In the genomic region with DNA sequence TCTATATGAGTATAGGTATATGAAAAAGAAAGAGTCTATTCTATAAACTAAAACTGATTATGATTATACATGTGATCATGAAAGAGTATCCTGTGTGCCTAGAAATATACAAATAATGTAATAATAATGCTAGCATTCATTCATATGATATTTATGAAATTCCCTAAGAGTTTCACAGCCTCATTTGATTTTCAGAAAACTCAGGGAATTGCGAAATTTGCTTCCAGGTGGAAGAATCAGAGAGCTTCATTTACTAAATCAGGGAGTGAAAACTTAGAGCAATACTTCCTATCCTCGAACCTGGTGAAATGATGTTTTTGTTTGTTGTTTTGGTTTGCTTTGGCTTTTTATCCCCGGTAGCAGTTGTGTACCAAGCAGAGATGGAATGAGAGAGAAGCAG, we compare ENCODE assay signal across 29 cellular contexts.
"Had no signal": no experiment of that assay in that cellular context is flagged by ENCODE, and none has a peak within 500 bp of the region (broad histone marks: within the 10 kb centered on the region; RNA-seq: fewer than 3 reads in every experiment).

No MANE protein-coding gene starts in this region.

- DNase-seq: colonic mucosa; cortex of kidney; dermis blood vessel endothelial cell; dorsolateral prefrontal cortex; effector CD4-positive, alpha-beta T cell; effector CD8-positive, alpha-beta T cell; effector memory CD4-positive, alpha-beta T cell; effector memory CD8-positive, alpha-beta T cell; endodermal cell; erythroblast; esophagus squamous epithelium; foreskin fibroblast; foreskin keratinocyte; foreskin melanocyte; gastrocnemius medialis; glutamatergic neuron; head of caudate nucleus; heart left ventricle; heart right ventricle had no signal

- H3K4me1 ChIP-seq: colonic mucosa, esophagus muscularis mucosa, esophagus squamous epithelium, foreskin keratinocyte, gastrocnemius medialis, gastroesophageal sphincter, heart left ventricle, heart right ventricle had no signal

- H3K9me3 ChIP-seq: colonic mucosa, esophagus muscularis mucosa, esophagus squamous epithelium, gastrocnemius medialis, gastroesophageal sphincter, heart left ventricle, heart right ventricle had no signal

- H3K4me3 Mint-ChIP-seq: dendritic cell treated with granulocyte-macrophage colony-stimulating factor and Interleukin-4, amounts not matched to agents 40 ng/mL and 50 ng/mL, for 4 days; effector memory CD8-positive, alpha-beta T cell; endodermal cell had no signal

- H3K4me1 Mint-ChIP-seq: endodermal cell had no signal

- H3K27ac Mint-ChIP-seq: dendritic cell treated with granulocyte-macrophage colony-stimulating factor and Interleukin-4, amounts not matched to agents 40 ng/mL and 50 ng/mL, for 4 days; effector memory CD8-positive, alpha-beta T cell; endodermal cell had no signal

- FAIRE-seq: colon, endometrium, endothelial cell of umbilical vein, frontal cortex had no signal

- H3K36me3 ChIP-seq: colonic mucosa, esophagus muscularis mucosa, esophagus squamous epithelium, gastrocnemius medialis, gastroesophageal sphincter, heart left ventricle, heart right ventricle had no signal

- H3K9me3 Mint-ChIP-seq: dendritic cell treated with granulocyte-macrophage colony-stimulating factor and Interleukin-4, amounts not matched to agents 40 ng/mL and 50 ng/mL, for 4 days; endodermal cell had no signal

- ATAC-seq: effector memory CD8-positive, alpha-beta T cell; esophagus mucosa; foreskin keratinocyte; gastrocnemius medialis; gastroesophageal sphincter; heart left ventricle; heart right ventricle had no signal

- H3K4me3 ChIP-seq: colonic mucosa, coronary artery, dorsolateral prefrontal cortex, esophagus muscularis mucosa, esophagus squamous epithelium, gastrocnemius medialis, gastroesophageal sphincter, heart left ventricle, heart right ventricle had no signal

- H3K27ac ChIP-seq: colonic mucosa, coronary artery, dorsolateral prefrontal cortex, epithelial cell of prostate, esophagus muscularis mucosa, esophagus squamous epithelium, foreskin keratinocyte, gastrocnemius medialis, gastroesophageal sphincter, heart left ventricle, heart right ventricle had no signal

- H3K27me3 ChIP-seq: colonic mucosa, dorsolateral prefrontal cortex, esophagus muscularis mucosa, esophagus squamous epithelium, foreskin keratinocyte, gastrocnemius medialis, gastroesophageal sphincter, heart left ventricle, heart right ventricle had no signal

- H3K27me3 Mint-ChIP-seq: dendritic cell treated with granulocyte-macrophage colony-stimulating factor and Interleukin-4, amounts not matched to agents 40 ng/mL and 50 ng/mL, for 4 days; effector memory CD8-positive, alpha-beta T cell had no signal
